Comparison of ENCODE assay signal across 16 cellular contexts in the genomic region with DNA sequence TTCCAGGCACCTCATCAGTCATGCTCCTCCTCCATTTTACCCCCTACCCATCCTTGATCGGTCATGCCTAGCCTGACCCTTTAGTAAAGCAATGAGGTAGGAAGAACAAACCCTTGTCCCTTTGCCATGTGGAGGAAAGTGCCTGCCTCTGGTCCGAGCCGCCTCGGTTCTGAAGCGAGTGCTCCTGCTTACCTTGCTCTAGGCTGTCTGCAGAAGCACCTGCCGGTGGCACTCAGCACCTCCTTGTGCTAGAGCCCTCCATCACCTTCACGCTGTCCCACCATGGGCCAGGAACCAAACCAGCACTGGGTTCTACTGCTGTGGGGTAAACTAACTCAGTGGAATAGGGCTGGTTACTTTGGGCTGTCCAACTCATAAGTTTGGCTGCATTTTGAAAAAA. TPM values are rescaled to one million over a fixed set of nuclear protein-coding genes. Genes with fewer than 3 reads are reported as not detected.
A peak's percentile ranks its signal among the peaks of the same experiment; 100 is the strongest.
DNase-seq lines count a peak whose midpoint lies in the region; ATAC-seq and TF ChIP-seq lines count a peak whose summit lies in the region.
"Had no signal": no experiment of that assay in that cellular context is flagged by ENCODE, and none has a peak within 500 bp of the region (broad histone marks: within the 10 kb centered on the region; RNA-seq: fewer than 3 reads in every experiment).

No MANE protein-coding gene starts in this region.

- DNase-seq in activated CD4-positive, alpha-beta T cell treated with anti-CD3 and anti-CD28 coated beads for 36 hours, result no peak
- no peak for DNase-seq in activated CD4-positive, alpha-beta T cell treated with anti-CD3 and anti-CD28 coated beads, Interleukin-2, amount 50 U/mL, for 1 hour
- DNase-seq in nephron progenitor cell (no peak), erythroblast (lab: John Stamatoyannopoulos, UW) (no peak)
- DNase-seq in stimulated activated naive B cell treated with anti-CD40 and anti-IgM and Interleukin-4, amounts not matched to agents 10 μg/mL and 1 μg/mL and 100 μg/mL, for 72 hours, result no peak
- DNase-seq: AML-193; Caco-2; Calu3; CD4-positive, alpha-beta T cell; CD8-positive, alpha-beta T cell; DMS79 treated with DMSO at 0.1 percent for 48 hours; GF-D8 had no signal

- no peak overlapping the region for H3K4me3 Mint-ChIP-seq in activated CD4-positive, alpha-beta T cell treated with anti-CD3 and anti-CD28 coated beads for 36 hours
- H3K4me3 Mint-ChIP-seq in nephron progenitor cell, result no peak overlapping the region
- H3K4me3 Mint-ChIP-seq in stimulated activated naive B cell treated with anti-CD40 and anti-IgM and Interleukin-4, amounts not matched to agents 10 μg/mL and 1 μg/mL and 100 μg/mL, for 72 hours, result no peak overlapping the region
- H3K4me3 Mint-ChIP-seq: B cell; CD4-positive, alpha-beta T cell; CD8-positive, alpha-beta T cell had no signal

- no peak for ATAC-seq in activated CD4-positive, alpha-beta T cell treated with anti-CD3 and anti-CD28 coated beads for 36 hours
- no peak for ATAC-seq in stimulated activated naive B cell treated with anti-CD40 and anti-IgM and Interleukin-4, amounts not matched to agents 10 μg/mL and 1 μg/mL and 100 μg/mL, for 72 hours (replicated peaks)
- ATAC-seq in HG03108 (IDR thresholded peaks at IDR 0.05; ENCODE audit: unreplicated experiment), result no peak
- ATAC-seq: A549; CD8-positive, alpha-beta T cell had no signal

- CTCF ChIA-PET in activated CD4-positive, alpha-beta T cell treated with anti-CD3 and anti-CD28 coated beads for 36 hours (lab: Charles Lee), result no interaction called here

- no peaks in the 10 kb centered on the region for H3K9me3 Mint-ChIP-seq in activated CD4-positive, alpha-beta T cell treated with anti-CD3 and anti-CD28 coated beads for 36 hours (ENCODE audit: low read depth)
- no peaks in the 10 kb centered on the region for H3K9me3 Mint-ChIP-seq in nephron progenitor cell
- no peaks in the 10 kb centered on the region for H3K9me3 Mint-ChIP-seq in stimulated activated naive B cell treated with anti-CD40 and anti-IgM and Interleukin-4, amounts not matched to agents 10 μg/mL and 1 μg/mL and 100 μg/mL, for 72 hours
- H3K9me3 Mint-ChIP-seq: CD4-positive, alpha-beta T cell; CD8-positive, alpha-beta T cell had no signal

- no peaks in the 10 kb centered on the region for H3K27me3 Mint-ChIP-seq in activated CD4-positive, alpha-beta T cell treated with anti-CD3 and anti-CD28 coated beads for 36 hours
- no peaks in the 10 kb centered on the region for H3K27me3 Mint-ChIP-seq in nephron progenitor cell (ENCODE audit: low read depth, poor library complexity)
- no peaks in the 10 kb centered on the region for H3K27me3 Mint-ChIP-seq in stimulated activated naive B cell treated with anti-CD40 and anti-IgM and Interleukin-4, amounts not matched to agents 10 μg/mL and 1 μg/mL and 100 μg/mL, for 72 hours
- H3K27me3 Mint-ChIP-seq: B cell; CD4-positive, alpha-beta T cell had no signal

- intact Hi-C loops in activated CD4-positive, alpha-beta T cell treated with anti-CD3 and anti-CD28 coated beads for 36 hours (cut with DNase I, micrococcal nuclease), result no loop called here

- H3K4me1 Mint-ChIP-seq in activated CD4-positive, alpha-beta T cell treated with anti-CD3 and anti-CD28 coated beads for 36 hours, result no peaks in the 10 kb centered on the region
- peaks cover 17% of the 10 kb centered on the region for H3K4me1 Mint-ChIP-seq in nephron progenitor cell
- no peaks in the 10 kb centered on the region for H3K4me1 Mint-ChIP-seq in stimulated activated naive B cell treated with anti-CD40 and anti-IgM and Interleukin-4, amounts not matched to agents 10 μg/mL and 1 μg/mL and 100 μg/mL, for 72 hours
- H3K4me1 Mint-ChIP-seq: B cell had no signal

- H3K27ac Mint-ChIP-seq in activated CD4-positive, alpha-beta T cell treated with anti-CD3 and anti-CD28 coated beads for 36 hours, result peak overlapping the region; percentile 17
- peak overlapping the region; percentile 22 for H3K27ac Mint-ChIP-seq in nephron progenitor cell
- peak overlapping the region; percentile 14 for H3K27ac Mint-ChIP-seq in stimulated activated naive B cell treated with anti-CD40 and anti-IgM and Interleukin-4, amounts not matched to agents 10 μg/mL and 1 μg/mL and 100 μg/mL, for 72 hours
- H3K27ac Mint-ChIP-seq: B cell; CD4-positive, alpha-beta T cell; CD8-positive, alpha-beta T cell had no signal

- no peak for TF ChIP-seq POLR2A in erythroblast (IDR thresholded peaks at IDR 0.05; ENCODE audit: low read length)

- POLR2A ChIA-PET in activated CD4-positive, alpha-beta T cell treated with anti-CD3 and anti-CD28 coated beads for 36 hours (lab: Charles Lee), result no interaction called here

- TF ChIP-seq CTCF in nephron progenitor cell (IDR thresholded peaks at IDR 0.05), result no peak

- H3K36me3 Mint-ChIP-seq in activated CD4-positive, alpha-beta T cell treated with anti-CD3 and anti-CD28 coated beads for 36 hours (ENCODE audit: low read depth), result peaks cover 5% of the 10 kb centered on the region
- H3K36me3 Mint-ChIP-seq in nephron progenitor cell (ENCODE audit: low read depth), result peaks cover 39% of the 10 kb centered on the region
- H3K36me3 Mint-ChIP-seq in stimulated activated naive B cell treated with anti-CD40 and anti-IgM and Interleukin-4, amounts not matched to agents 10 μg/mL and 1 μg/mL and 100 μg/mL, for 72 hours, result peaks cover 13 to 46% of the 10 kb centered on the region in 2 donors

RNA-seq across cellular contexts. Expression of gene CAPN3, which starts 52.6 kb away (rescaled TPM):
- 1 to 10 TPM; 2.1 to 2.7 TPM for total RNA-seq in activated CD4-positive, alpha-beta T cell treated with anti-CD3 and anti-CD28 coated beads for 36 hours
- total RNA-seq: A172 had no signal
